21 cellular contexts compared by ENCODE assay signal in genomic region chr2:109521233-109521632, GRCh38.
DNase-seq lines count a peak whose midpoint lies in the region; ATAC-seq and TF ChIP-seq lines count a peak whose summit lies in the region.
"Had no signal": no experiment of that assay in that cellular context is flagged by ENCODE, and none has a peak within 500 bp of the region (broad histone marks: within the 10 kb centered on the region; RNA-seq: fewer than 3 reads in every experiment).

No MANE protein-coding gene starts in this region.

- peaks cover 84% of the 10 kb centered on the region for H3K4me1 ChIP-seq in BLaER1
- no peaks in the 10 kb centered on the region for H3K4me1 ChIP-seq in gastrocnemius medialis
- H3K4me1 ChIP-seq: Peyer's patch had no signal

- in situ Hi-C loops in gastrocnemius medialis (cut with MboI; ENCODE audit: low sequenced_read_pairs in 4 of 4) = loop anchor here in 1 of 4 donors (25.0 kb wide), 1 partner anchor 234 kb away; no protein-coding TSS in a partner anchor
- in situ Hi-C loops in ACHN (cut with HindIII; ENCODE audit: low pct_ligation_motif_present, low pct_unique_long_range_greater_than_20kb, low sequenced_read_pairs) = no loop called here

- no peaks in the 10 kb centered on the region for H3K27me3 ChIP-seq in BLaER1
- no peaks in the 10 kb centered on the region for H3K27me3 ChIP-seq in H7 (ENCODE audit: control insufficient read depth, insufficient read depth, low read length)
- no peaks in the 10 kb centered on the region for H3K27me3 ChIP-seq in gastrocnemius medialis
- H3K27me3 ChIP-seq: Peyer's patch had no signal

- intact Hi-C loops in gastrocnemius medialis (cut with DNase I; ENCODE audit: low total_unique reads) = no loop called here

- no peaks in the 10 kb centered on the region for H3K9me3 ChIP-seq in BLaER1
- H3K9me3 ChIP-seq in gastrocnemius medialis = no peaks in the 10 kb centered on the region
- H3K9me3 ChIP-seq: Caco-2, Peyer's patch, SK-N-SH had no signal

- H3K4me3 ChIP-seq in BLaER1 (no peak overlapping the region), H7 (ENCODE audit: insufficient read depth, low read depth, low read length) (no peak overlapping the region), gastrocnemius medialis (no peak overlapping the region)
- H3K4me3 ChIP-seq: Peyer's patch had no signal

- no peaks in the 10 kb centered on the region for H3K36me3 ChIP-seq in BLaER1
- H3K36me3 ChIP-seq in H7 (replicated peaks; ENCODE audit: control insufficient read depth, insufficient read depth, low read length) = no peaks in the 10 kb centered on the region
- no peaks in the 10 kb centered on the region for H3K36me3 ChIP-seq in gastrocnemius medialis
- H3K36me3 ChIP-seq: Peyer's patch had no signal

- no peak for TF ChIP-seq POLR2A in gastrocnemius medialis (IDR thresholded peaks at IDR 0.05)

- DNase-seq in H7 (peak; percentile 18), left lobe of liver (ENCODE audit: low spot score) (no peak), gastrocnemius medialis (no peak), AG08395 (ENCODE audit: low spot score) (no peak), DMS53 (lab: John Stamatoyannopoulos, UW) (no peak), ACHN (no peak)
- DNase-seq: CD8-positive, alpha-beta T cell; DND-41; Kasumi-1; MV-4-11; NCI-H1105 treated with DMSO at 0.1 percent for 48 hours; NCI-H146; NCI-H2029; NCI-H446; OCI-M1; SK-N-SH; SW 1271 had no signal

- H3K4me2 ChIP-seq in BLaER1 = peak overlapping the region; percentile 23; the same call in 1 of the 2 replicates
- H3K4me2 ChIP-seq: SK-N-SH had no signal

- ATAC-seq in left lobe of liver (peak; percentile 26), gastrocnemius medialis (peak; percentile 34 to 39)
- ATAC-seq: CD8-positive, alpha-beta T cell had no signal

- H4K20me1 ChIP-seq in BLaER1 = no peaks in the 10 kb centered on the region

- TF ChIP-seq CTCF in gastrocnemius medialis (IDR thresholded peaks at IDR 0.05 in 4 of 5, conservative IDR thresholded peaks at IDR 0.05 in 1 of 5) = no peak

- H3K27ac ChIP-seq in BLaER1 (no peak overlapping the region), gastrocnemius medialis (no peak overlapping the region)
- H3K27ac ChIP-seq: C4-2B, Peyer's patch had no signal

- no peak overlapping the region for H3K9ac ChIP-seq in BLaER1
- H3K9ac ChIP-seq: SK-N-SH had no signal
